ENCODE assay signal across 9 cellular contexts in genomic region chr15:98421419-98422085, GRCh38.
DNase-seq lines count a peak whose midpoint lies in the region; ATAC-seq and TF ChIP-seq lines count a peak whose summit lies in the region.
"Had no signal": no experiment of that assay in that cellular context is flagged by ENCODE, and none has a peak within 500 bp of the region (broad histone marks: within the 10 kb centered on the region; RNA-seq: fewer than 3 reads in every experiment).

No MANE protein-coding gene starts in this region.

- H3K27me3 ChIP-seq in CD8-positive, alpha-beta T cell (ENCODE audit: insufficient read depth, low read length), result peaks cover 5% of the 10 kb centered on the region
- no peaks in the 10 kb centered on the region for H3K27me3 ChIP-seq in SU-DHL-6 (ENCODE audit: low read length)
- H3K27me3 ChIP-seq in gastrocnemius medialis, result peaks cover 17 to 21% (median 18%) of the 10 kb centered on the region in 3 donors

- in situ Hi-C loops in gastrocnemius medialis (cut with MboI; ENCODE audit: low sequenced_read_pairs in 4 of 4), result loop anchor here in 3 of 4 donors (5.0 to 25.0 kb wide), 4 partner anchors 107 to 509 kb away; no protein-coding TSS in a partner anchor

- peak overlapping the region; percentile 39 for H3K4me3 ChIP-seq in CD8-positive, alpha-beta T cell (ENCODE audit: low read depth, low read length)
- H3K4me3 ChIP-seq in SU-DHL-6 (ENCODE audit: insufficient read depth, low read length, poor library complexity, severe bottlenecking), result no peak overlapping the region
- peak overlapping the region in 3 of 4 donors; percentile 17 to 34 (median 31) for H3K4me3 ChIP-seq in gastrocnemius medialis

- CTCF ChIA-PET in CD8-positive, alpha-beta T cell (lab: Charles Lee), result interaction anchor here (0.8 to 1.5 kb wide), 11 partner anchors 8 to 513 kb away, joined by 3 to 11 read pairs (median 3); no protein-coding TSS in a partner anchor

- no peak for TF ChIP-seq POLR2A in gastrocnemius medialis (IDR thresholded peaks at IDR 0.05)

- H3K9me2 ChIP-seq in SU-DHL-6 (replicated peaks; ENCODE audit: insufficient read depth, low read length), result no peaks in the 10 kb centered on the region

- peaks cover 39% of the 10 kb centered on the region for H3K27me3 Mint-ChIP-seq in CD8-positive, alpha-beta T cell (ENCODE audit: low read depth)

- peak; percentile 10 to 76 (median 57) for DNase-seq in CD8-positive, alpha-beta T cell
- peak; percentile 45 for DNase-seq in HT-29 (ENCODE audit: low spot score)
- peak in 43 of 56 donors; percentile 5 to 75 (median 28) for DNase-seq in amygdala (lab: John Stamatoyannopoulos, UW)
- peak; percentile 32 to 33 for DNase-seq in hippocampal formation (lab: John Stamatoyannopoulos, UW)
- peak; percentile 18 to 26 for DNase-seq in gastrocnemius medialis
- no peak for DNase-seq in KG1 (lab: John Stamatoyannopoulos, UW)

- H3K4me2 ChIP-seq in SU-DHL-6 (ENCODE audit: low read depth, low read length, poor library complexity, severe bottlenecking), result no peak overlapping the region

- POLR2A ChIA-PET in CD8-positive, alpha-beta T cell (lab: Charles Lee), result no interaction called here

- no peak overlapping the region for H3K27ac ChIP-seq in CD8-positive, alpha-beta T cell (ENCODE audit: low read depth, low read length)
- no peak overlapping the region for H3K27ac ChIP-seq in SU-DHL-6 (ENCODE audit: low read depth, low read length)
- no peak overlapping the region for H3K27ac ChIP-seq in gastrocnemius medialis

- no peaks in the 10 kb centered on the region for H3K9me3 ChIP-seq in CD8-positive, alpha-beta T cell (ENCODE audit: low read length)
- H3K9me3 ChIP-seq in SU-DHL-6 (ENCODE audit: insufficient read depth, low read length), result no peaks in the 10 kb centered on the region
- no peaks in the 10 kb centered on the region for H3K9me3 ChIP-seq in gastrocnemius medialis

- no peak overlapping the region for H3K4me3 Mint-ChIP-seq in CD8-positive, alpha-beta T cell
- H3K4me3 Mint-ChIP-seq: central memory CD8-positive, alpha-beta T cell had no signal

- H3K27ac Mint-ChIP-seq in CD8-positive, alpha-beta T cell, result no peak overlapping the region

- H3K36me3 Mint-ChIP-seq in CD8-positive, alpha-beta T cell, result no peaks in the 10 kb centered on the region

- H3K36me3 ChIP-seq in CD8-positive, alpha-beta T cell (ENCODE audit: insufficient read depth, low read length), result no peaks in the 10 kb centered on the region
- H3K36me3 ChIP-seq in SU-DHL-6 (ENCODE audit: low read length) (no peaks in the 10 kb centered on the region), gastrocnemius medialis (no peaks in the 10 kb centered on the region)

- peaks cover 14% of the 10 kb centered on the region for H3K4me1 ChIP-seq in CD8-positive, alpha-beta T cell (ENCODE audit: insufficient read depth, low read length)
- peaks cover 7 to 9% of the 10 kb centered on the region in 2 donors for H3K4me1 ChIP-seq in gastrocnemius medialis

- no peaks in the 10 kb centered on the region for H3F3A ChIP-seq in SU-DHL-6 (ENCODE audit: insufficient read depth)

- intact Hi-C loops in CD8-positive, alpha-beta T cell (cut with DNase I, micrococcal nuclease), result loop anchor here (1.0 to 5.0 kb wide), 3 partner anchors 110 to 514 kb away; no protein-coding TSS in a partner anchor
- intact Hi-C loops in gastrocnemius medialis (cut with DNase I; ENCODE audit: low total_unique reads), result loop anchor here (1.0 kb wide), 1 partner anchor 110 kb away; no protein-coding TSS in a partner anchor

- no peak overlapping the region for H3K9ac ChIP-seq in SU-DHL-6 (ENCODE audit: low read length)

- ATAC-seq in CD8-positive, alpha-beta T cell, result no peak
- ATAC-seq in GM19452 (IDR thresholded peaks at IDR 0.05; ENCODE audit: unreplicated experiment), result peak; percentile 78
- peak; percentile 51 to 67 for ATAC-seq in gastrocnemius medialis

- H3K79me2 ChIP-seq in SU-DHL-6 (ENCODE audit: insufficient read depth, low read length), result no peaks in the 10 kb centered on the region

- no peaks in the 10 kb centered on the region for H3K9me3 Mint-ChIP-seq in CD8-positive, alpha-beta T cell
- H3K9me3 Mint-ChIP-seq: central memory CD8-positive, alpha-beta T cell had no signal

- H4K20me1 ChIP-seq in SU-DHL-6 (ENCODE audit: low read depth, low read length), result no peaks in the 10 kb centered on the region

- TF ChIP-seq CTCF in CD8-positive, alpha-beta T cell (IDR thresholded peaks at IDR 0.05), result peak; percentile 96
- TF ChIP-seq CTCF in SU-DHL-6 (IDR thresholded peaks at IDR 0.05; ENCODE audit: insufficient read depth, low read length, poor library complexity, severe bottlenecking), result peak; percentile 63
- peak; percentile 89 to 100 (median 95) for TF ChIP-seq CTCF in gastrocnemius medialis (IDR thresholded peaks at IDR 0.05 in 4 of 5, conservative IDR thresholded peaks at IDR 0.05 in 1 of 5)

- H2AFZ ChIP-seq in SU-DHL-6 (ENCODE audit: low read depth, low read length, severe bottlenecking), result no peak overlapping the region

- peaks cover 5% of the 10 kb centered on the region for H3K4me1 Mint-ChIP-seq in CD8-positive, alpha-beta T cell (ENCODE audit: low read depth)
